In genomic region chr5:50969207-50970145, GRCh38 we compare ENCODE assay signal across 9 cellular contexts.
A peak's percentile ranks its signal among the peaks of the same experiment; 100 is the strongest.
DNase-seq lines count a peak whose midpoint lies in the region; ATAC-seq, FAIRE-seq and TF ChIP-seq lines count a peak whose summit lies in the region.
"Had no signal": no experiment of that assay in that cellular context is flagged by ENCODE, and none has a peak within 500 bp of the region (broad histone marks: within the 10 kb centered on the region; RNA-seq: fewer than 3 reads in every experiment).

No MANE protein-coding gene starts in this region.

- no peak for FAIRE-seq in D721Med (lab: Jason Lieb, UNC)

- H3K4me1 Mint-ChIP-seq in chondrocyte (ENCODE audit: low read depth) = peaks cover 32% of the 10 kb centered on the region

- no peak for TF ChIP-seq CTCF in right atrium auricular region (IDR thresholded peaks at IDR 0.05)
- no peak for TF ChIP-seq CTCF in chondrocyte (IDR thresholded peaks at IDR 0.05)
- no peak for TF ChIP-seq CTCF in RWPE1 (conservative IDR thresholded peaks at IDR 0.05; ENCODE audit: low read depth)
- TF ChIP-seq CTCF in D721Med (IDR thresholded peaks at IDR 0.05; ENCODE audit: insufficient read depth, missing control alignments) = no peak

- peak; percentile 39 for ATAC-seq in Right ventricle myocardium inferior
- ATAC-seq in GM18517 (IDR thresholded peaks at IDR 0.05; ENCODE audit: unreplicated experiment) = no peak

- peaks cover 80% of the 10 kb centered on the region for H3K27me3 Mint-ChIP-seq in chondrocyte (ENCODE audit: low read depth)

- H3K27me3 ChIP-seq in right atrium auricular region (peaks cover 9 to 37% of the 10 kb centered on the region in 2 donors), muscle layer of duodenum (ENCODE audit: low read depth, low read length) (peaks cover 58% of the 10 kb centered on the region)

- no peaks in the 10 kb centered on the region for H3K9me3 Mint-ChIP-seq in chondrocyte (ENCODE audit: low read depth)

- peaks cover 6% of the 10 kb centered on the region for H3K36me3 Mint-ChIP-seq in chondrocyte (ENCODE audit: low read depth)

- intact Hi-C loops in Right ventricle myocardium inferior (cut with DNase I) = no loop called here

- H3K4me3 ChIP-seq in right atrium auricular region (peak overlapping the region in 1 of 2 donors; percentile 39), muscle layer of duodenum (ENCODE audit: low read depth in 1 of 2, low read length in 2 of 2) (peak overlapping the region; percentile 72 to 75), urinary bladder (ENCODE audit: low read depth, low read length) (peak overlapping the region; percentile 1)

- H3K27ac Mint-ChIP-seq in chondrocyte (ENCODE audit: unreplicated experiment) = no peak overlapping the region

- no peak overlapping the region for H3K27ac ChIP-seq in right atrium auricular region
- H3K27ac ChIP-seq in muscle layer of duodenum (ENCODE audit: low read length) = no peak overlapping the region
- no peak overlapping the region for H3K27ac ChIP-seq in urinary bladder (ENCODE audit: low read depth)
- H3K27ac ChIP-seq in RWPE1 = no peak overlapping the region

- no peaks in the 10 kb centered on the region for H3K9me3 ChIP-seq in right atrium auricular region
- peaks cover 0 to 2% of the 10 kb centered on the region in 2 donors for H3K9me3 ChIP-seq in muscle layer of duodenum (ENCODE audit: control insufficient read depth in 1 of 2, low read length in 2 of 2)

- CTCF ChIA-PET in RWPE1 (lab: Yijun Ruan, JAX) = no interaction called here

- WGBS in urinary bladder = 6% methylated on average over 64 of the region's 64 CpGs

- POLR2A ChIA-PET in RWPE1 (lab: Yijun Ruan, JAX; ENCODE audit: low non-redundant PET) = no interaction called here

- H3K4me1 ChIP-seq in right atrium auricular region = peaks cover 0 to 30% of the 10 kb centered on the region in 2 donors
- H3K4me1 ChIP-seq in muscle layer of duodenum (ENCODE audit: control insufficient read depth in 1 of 2, insufficient read depth in 2 of 2, low read length in 2 of 2) = peaks cover 0 to 36% of the 10 kb centered on the region in 2 donors
- H3K4me1 ChIP-seq in urinary bladder (ENCODE audit: insufficient read depth) = peaks cover 2% of the 10 kb centered on the region

- DNase-seq in Right ventricle myocardium inferior (ENCODE audit: missing footprints) (no peak), right atrium auricular region (ENCODE audit: low spot score) (no peak), chondrocyte (ENCODE audit: low spot score) (no peak), RWPE1 (ENCODE audit: low spot score) (no peak), D721Med (ENCODE audit: insufficient read length, low spot score) (no peak)
- DNase-seq: stimulated activated naive CD4-positive, alpha-beta T cell had no signal

- H3K36me3 ChIP-seq in right atrium auricular region (no peaks in the 10 kb centered on the region), muscle layer of duodenum (ENCODE audit: control insufficient read depth in 1 of 2, insufficient read depth in 2 of 2, low read length in 2 of 2) (no peaks in the 10 kb centered on the region), urinary bladder (ENCODE audit: insufficient read depth) (no peaks in the 10 kb centered on the region)

- peak overlapping the region; percentile 31 for H3K4me3 Mint-ChIP-seq in chondrocyte (ENCODE audit: unreplicated experiment)
